ENCODE assay signal across 1 cellular context in the genomic region with DNA sequence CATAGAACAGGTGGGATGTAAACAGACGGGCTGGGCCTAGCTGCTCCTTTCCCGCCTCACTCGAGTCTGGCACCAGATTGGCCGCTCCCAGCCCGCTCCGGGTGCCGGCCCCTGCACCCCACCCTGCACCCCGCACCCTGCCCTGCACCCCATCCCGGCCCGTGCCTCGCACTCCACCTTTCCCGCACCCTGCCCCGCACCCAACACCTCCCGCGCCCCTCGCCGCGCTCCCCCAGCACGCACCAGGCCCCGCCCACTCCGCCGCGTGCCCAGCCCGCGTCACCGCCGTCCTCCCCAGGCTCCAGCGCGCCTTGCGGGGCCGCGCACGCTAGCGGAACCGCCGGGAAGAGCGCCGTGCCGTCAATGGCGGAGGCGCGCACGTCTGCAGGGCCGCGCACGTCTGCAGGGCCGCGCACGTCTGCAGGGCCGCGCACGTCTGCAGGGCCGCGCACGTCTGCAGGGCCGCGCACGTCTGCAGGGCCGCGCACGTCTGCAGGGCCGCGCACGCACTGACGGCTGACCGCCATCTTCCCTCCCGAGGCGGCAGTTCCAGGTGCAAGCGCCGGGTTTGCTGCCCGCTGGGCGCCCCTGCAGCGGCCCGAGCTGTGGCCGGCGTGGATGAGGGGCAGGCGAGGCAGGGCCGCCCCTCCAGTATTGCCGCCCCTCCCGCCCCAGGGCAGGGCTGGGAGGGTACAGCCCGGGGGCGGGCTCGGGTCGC.
TF ChIP-seq lines count a peak whose summit lies in the region.

A gene (plus strand): TSS at position 503 of the 718 bp plus-strand sequence. CDS start 347 bp downstream, outside the sequence.

TF ChIP-seq in HEK293, 187 proteins besides CTCF, POLR2A, EP300 and RAD21 (continued from another document):
- TF ChIP-seq BCL11A (tag by site-specific recombination; IDR thresholded peaks at IDR 0.05; ENCODE audit: low read depth) (no peak), ZNF274 (IDR thresholded peaks at IDR 0.05; ENCODE audit: low read length) (no peak), ZNF274 (tag by site-specific recombination; IDR thresholded peaks at IDR 0.05; ENCODE audit: borderline replicate concordance) (no peak), ZXDB (tag by site-specific recombination; IDR thresholded peaks at IDR 0.05) (peak; percentile 85), ZNF501 (tag by site-specific recombination; IDR thresholded peaks at IDR 0.05) (no peak; the same call in 1 of the 2 replicates), ZNF354C (tag by site-specific recombination; IDR thresholded peaks at IDR 0.05; ENCODE audit: borderline replicate concordance, low read depth) (no peak), ZNF571 (tag by site-specific recombination; IDR thresholded peaks at IDR 0.05) (no peak), ZEB2 (tag by site-specific recombination; IDR thresholded peaks at IDR 0.05) (peak; percentile 67; the same call in 1 of the 2 replicates), ZNF24 (tag by site-specific recombination; IDR thresholded peaks at IDR 0.05) (no peak), SETDB1 (IDR thresholded peaks at IDR 0.05; ENCODE audit: insufficient read length, low read length) (no peak), ZNF155 (tag by site-specific recombination; IDR thresholded peaks at IDR 0.05) (no peak), REPIN1 (tag by site-specific recombination; IDR thresholded peaks at IDR 0.05; ENCODE audit: low read depth) (0 out of 2 replicates have a peak, but pooled peaks have one; percentile 38), ZNF341 (tag by site-specific recombination; IDR thresholded peaks at IDR 0.05; ENCODE audit: low read depth) (no peak), ZNF561 (tag by site-specific recombination; IDR thresholded peaks at IDR 0.05; ENCODE audit: borderline replicate concordance) (peak; percentile 30; the same call in 1 of the 2 replicates), SALL2 (tag by site-specific recombination; IDR thresholded peaks at IDR 0.05; ENCODE audit: borderline replicate concordance) (no peak), ZNF146 (tag by site-specific recombination; IDR thresholded peaks at IDR 0.05) (0 out of 2 replicates have a peak, but pooled peaks have one; percentile 13), ZNF302 (tag by site-specific recombination; IDR thresholded peaks at IDR 0.05; ENCODE audit: low read depth) (no peak), GLI2 (tag by site-specific recombination; IDR thresholded peaks at IDR 0.05; ENCODE audit: borderline replicate concordance, low read depth) (no peak), GLI4 (tag by site-specific recombination; IDR thresholded peaks at IDR 0.05) (0 out of 2 replicates have a peak, but pooled peaks have one; percentile 59), KLF16 (tag by site-specific recombination; IDR thresholded peaks at IDR 0.05) (peak; percentile 42; the same call in 1 of the 2 replicates)
- TF ChIP-seq, protein P1, sequence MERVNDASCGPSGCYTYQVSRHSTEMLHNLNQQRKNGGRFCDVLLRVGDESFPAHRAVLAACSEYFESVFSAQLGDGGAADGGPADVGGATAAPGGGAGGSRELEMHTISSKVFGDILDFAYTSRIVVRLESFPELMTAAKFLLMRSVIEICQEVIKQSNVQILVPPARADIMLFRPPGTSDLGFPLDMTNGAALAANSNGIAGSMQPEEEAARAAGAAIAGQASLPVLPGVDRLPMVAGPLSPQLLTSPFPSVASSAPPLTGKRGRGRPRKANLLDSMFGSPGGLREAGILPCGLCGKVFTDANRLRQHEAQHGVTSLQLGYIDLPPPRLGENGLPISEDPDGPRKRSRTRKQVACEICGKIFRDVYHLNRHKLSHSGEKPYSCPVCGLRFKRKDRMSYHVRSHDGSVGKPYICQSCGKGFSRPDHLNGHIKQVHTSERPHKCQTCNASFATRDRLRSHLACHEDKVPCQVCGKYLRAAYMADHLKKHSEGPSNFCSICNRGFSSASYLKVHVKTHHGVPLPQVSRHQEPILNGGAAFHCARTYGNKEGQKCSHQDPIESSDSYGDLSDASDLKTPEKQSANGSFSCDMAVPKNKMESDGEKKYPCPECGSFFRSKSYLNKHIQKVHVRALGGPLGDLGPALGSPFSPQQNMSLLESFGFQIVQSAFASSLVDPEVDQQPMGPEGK (tag by site-specific recombination; IDR thresholded peaks at IDR 0.05), result peak; percentile 97
- TF ChIP-seq, protein P2, sequence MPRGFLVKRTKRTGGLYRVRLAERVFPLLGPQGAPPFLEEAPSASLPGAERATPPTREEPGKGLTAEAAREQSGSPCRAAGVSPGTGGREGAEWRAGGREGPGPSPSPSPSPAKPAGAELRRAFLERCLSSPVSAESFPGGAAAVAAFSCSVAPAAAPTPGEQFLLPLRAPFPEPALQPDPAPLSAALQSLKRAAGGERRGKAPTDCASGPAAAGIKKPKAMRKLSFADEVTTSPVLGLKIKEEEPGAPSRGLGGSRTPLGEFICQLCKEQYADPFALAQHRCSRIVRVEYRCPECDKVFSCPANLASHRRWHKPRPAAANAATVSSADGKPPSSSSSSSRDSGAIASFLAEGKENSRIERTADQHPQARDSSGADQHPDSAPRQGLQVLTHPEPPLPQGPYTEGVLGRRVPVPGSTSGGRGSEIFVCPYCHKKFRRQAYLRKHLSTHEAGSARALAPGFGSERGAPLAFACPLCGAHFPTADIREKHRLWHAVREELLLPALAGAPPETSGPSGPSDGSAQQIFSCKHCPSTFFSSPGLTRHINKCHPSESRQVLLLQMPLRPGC (tag by site-specific recombination; IDR thresholded peaks at IDR 0.05), result peak; percentile 32; the same call in 1 of the 2 replicates
- TF ChIP-seq, protein P3, sequence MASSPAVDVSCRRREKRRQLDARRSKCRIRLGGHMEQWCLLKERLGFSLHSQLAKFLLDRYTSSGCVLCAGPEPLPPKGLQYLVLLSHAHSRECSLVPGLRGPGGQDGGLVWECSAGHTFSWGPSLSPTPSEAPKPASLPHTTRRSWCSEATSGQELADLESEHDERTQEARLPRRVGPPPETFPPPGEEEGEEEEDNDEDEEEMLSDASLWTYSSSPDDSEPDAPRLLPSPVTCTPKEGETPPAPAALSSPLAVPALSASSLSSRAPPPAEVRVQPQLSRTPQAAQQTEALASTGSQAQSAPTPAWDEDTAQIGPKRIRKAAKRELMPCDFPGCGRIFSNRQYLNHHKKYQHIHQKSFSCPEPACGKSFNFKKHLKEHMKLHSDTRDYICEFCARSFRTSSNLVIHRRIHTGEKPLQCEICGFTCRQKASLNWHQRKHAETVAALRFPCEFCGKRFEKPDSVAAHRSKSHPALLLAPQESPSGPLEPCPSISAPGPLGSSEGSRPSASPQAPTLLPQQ (tag by site-specific recombination; IDR thresholded peaks at IDR 0.05), result peak; percentile 66
- TF ChIP-seq, protein P4, sequence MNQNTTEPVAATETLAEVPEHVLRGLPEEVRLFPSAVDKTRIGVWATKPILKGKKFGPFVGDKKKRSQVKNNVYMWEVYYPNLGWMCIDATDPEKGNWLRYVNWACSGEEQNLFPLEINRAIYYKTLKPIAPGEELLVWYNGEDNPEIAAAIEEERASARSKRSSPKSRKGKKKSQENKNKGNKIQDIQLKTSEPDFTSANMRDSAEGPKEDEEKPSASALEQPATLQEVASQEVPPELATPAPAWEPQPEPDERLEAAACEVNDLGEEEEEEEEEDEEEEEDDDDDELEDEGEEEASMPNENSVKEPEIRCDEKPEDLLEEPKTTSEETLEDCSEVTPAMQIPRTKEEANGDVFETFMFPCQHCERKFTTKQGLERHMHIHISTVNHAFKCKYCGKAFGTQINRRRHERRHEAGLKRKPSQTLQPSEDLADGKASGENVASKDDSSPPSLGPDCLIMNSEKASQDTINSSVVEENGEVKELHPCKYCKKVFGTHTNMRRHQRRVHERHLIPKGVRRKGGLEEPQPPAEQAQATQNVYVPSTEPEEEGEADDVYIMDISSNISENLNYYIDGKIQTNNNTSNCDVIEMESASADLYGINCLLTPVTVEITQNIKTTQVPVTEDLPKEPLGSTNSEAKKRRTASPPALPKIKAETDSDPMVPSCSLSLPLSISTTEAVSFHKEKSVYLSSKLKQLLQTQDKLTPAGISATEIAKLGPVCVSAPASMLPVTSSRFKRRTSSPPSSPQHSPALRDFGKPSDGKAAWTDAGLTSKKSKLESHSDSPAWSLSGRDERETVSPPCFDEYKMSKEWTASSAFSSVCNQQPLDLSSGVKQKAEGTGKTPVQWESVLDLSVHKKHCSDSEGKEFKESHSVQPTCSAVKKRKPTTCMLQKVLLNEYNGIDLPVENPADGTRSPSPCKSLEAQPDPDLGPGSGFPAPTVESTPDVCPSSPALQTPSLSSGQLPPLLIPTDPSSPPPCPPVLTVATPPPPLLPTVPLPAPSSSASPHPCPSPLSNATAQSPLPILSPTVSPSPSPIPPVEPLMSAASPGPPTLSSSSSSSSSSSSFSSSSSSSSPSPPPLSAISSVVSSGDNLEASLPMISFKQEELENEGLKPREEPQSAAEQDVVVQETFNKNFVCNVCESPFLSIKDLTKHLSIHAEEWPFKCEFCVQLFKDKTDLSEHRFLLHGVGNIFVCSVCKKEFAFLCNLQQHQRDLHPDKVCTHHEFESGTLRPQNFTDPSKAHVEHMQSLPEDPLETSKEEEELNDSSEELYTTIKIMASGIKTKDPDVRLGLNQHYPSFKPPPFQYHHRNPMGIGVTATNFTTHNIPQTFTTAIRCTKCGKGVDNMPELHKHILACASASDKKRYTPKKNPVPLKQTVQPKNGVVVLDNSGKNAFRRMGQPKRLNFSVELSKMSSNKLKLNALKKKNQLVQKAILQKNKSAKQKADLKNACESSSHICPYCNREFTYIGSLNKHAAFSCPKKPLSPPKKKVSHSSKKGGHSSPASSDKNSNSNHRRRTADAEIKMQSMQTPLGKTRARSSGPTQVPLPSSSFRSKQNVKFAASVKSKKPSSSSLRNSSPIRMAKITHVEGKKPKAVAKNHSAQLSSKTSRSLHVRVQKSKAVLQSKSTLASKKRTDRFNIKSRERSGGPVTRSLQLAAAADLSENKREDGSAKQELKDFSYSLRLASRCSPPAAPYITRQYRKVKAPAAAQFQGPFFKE (tag by site-specific recombination; IDR thresholded peaks at IDR 0.05; ENCODE audit: borderline replicate concordance), result no peak
- TF ChIP-seq, protein P5, sequence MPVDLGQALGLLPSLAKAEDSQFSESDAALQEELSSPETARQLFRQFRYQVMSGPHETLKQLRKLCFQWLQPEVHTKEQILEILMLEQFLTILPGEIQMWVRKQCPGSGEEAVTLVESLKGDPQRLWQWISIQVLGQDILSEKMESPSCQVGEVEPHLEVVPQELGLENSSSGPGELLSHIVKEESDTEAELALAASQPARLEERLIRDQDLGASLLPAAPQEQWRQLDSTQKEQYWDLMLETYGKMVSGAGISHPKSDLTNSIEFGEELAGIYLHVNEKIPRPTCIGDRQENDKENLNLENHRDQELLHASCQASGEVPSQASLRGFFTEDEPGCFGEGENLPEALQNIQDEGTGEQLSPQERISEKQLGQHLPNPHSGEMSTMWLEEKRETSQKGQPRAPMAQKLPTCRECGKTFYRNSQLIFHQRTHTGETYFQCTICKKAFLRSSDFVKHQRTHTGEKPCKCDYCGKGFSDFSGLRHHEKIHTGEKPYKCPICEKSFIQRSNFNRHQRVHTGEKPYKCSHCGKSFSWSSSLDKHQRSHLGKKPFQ (tag by site-specific recombination; IDR thresholded peaks at IDR 0.05), result no peak
